ENCODE assay signal across 1 cellular context in the genomic region with DNA sequence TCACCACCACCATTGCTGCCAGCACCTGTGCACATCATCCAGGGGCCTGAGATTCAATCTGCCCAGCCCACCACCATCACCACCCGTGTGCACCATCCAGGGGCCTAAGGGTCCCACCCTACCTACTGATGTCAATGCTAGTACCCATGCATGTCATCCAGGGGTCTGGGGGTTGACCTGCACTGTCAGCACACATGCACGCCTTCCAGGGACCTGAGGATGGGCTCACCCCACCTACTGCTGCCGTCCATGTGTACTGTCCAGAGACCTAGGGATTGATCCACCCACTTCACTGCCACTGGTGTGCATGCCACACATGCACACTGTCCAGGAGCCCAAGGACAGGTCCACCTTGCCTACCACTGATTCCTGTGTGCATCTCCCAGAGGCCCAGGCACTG.
TF ChIP-seq lines count a peak whose summit lies in the region.

No MANE protein-coding gene starts in this region.

TF ChIP-seq in H1, 55 proteins besides CTCF, POLR2A, EP300 and RAD21:
- TF ChIP-seq NANOG (IDR thresholded peaks at IDR 0.05; ENCODE audit: insufficient read depth, low read depth, low read length, poor library complexity, severe bottlenecking) (no peak), POU5F1 (IDR thresholded peaks at IDR 0.05; ENCODE audit: low read depth, low read length) (no peak), SUZ12 (IDR thresholded peaks at IDR 0.05; ENCODE audit: low read length) (no peak), TBP (IDR thresholded peaks at IDR 0.05; ENCODE audit: low read depth, low read length) (no peak), TAF7 (optimal IDR thresholded peaks at IDR 0.05; ENCODE audit: borderline replicate concordance, low read depth, low read length) (no peak), SP4 (IDR thresholded peaks at IDR 0.05; ENCODE audit: low read length) (no peak), EGR1 (IDR thresholded peaks at IDR 0.05; ENCODE audit: borderline replicate concordance, low read depth, low read length) (no peak)
